Comparison of ENCODE assay signal across 8 cellular contexts in genomic region chr6:160348552-160349441, GRCh38. TPM values are rescaled to one million over a fixed set of nuclear protein-coding genes. Genes with fewer than 3 reads are reported as not detected.
DNase-seq lines count a peak whose midpoint lies in the region; ATAC-seq, FAIRE-seq and TF ChIP-seq lines count a peak whose summit lies in the region.

No MANE protein-coding gene starts in this region.

- 3% methylated on average over 26 of the region's 82 CpGs for WGBS in suprapubic skin

- no peak for TF ChIP-seq EP300 in suprapubic skin (IDR thresholded peaks at IDR 0.05)

- H3K9me3 ChIP-seq in suprapubic skin, result no peaks in the 10 kb centered on the region

- TF ChIP-seq CTCF in cardiac fibroblast (IDR thresholded peaks at IDR 0.05; ENCODE audit: low read depth, low read length) (no peak), suprapubic skin (IDR thresholded peaks at IDR 0.05) (no peak)

- no peak for ATAC-seq in GM21360 (IDR thresholded peaks at IDR 0.05; ENCODE audit: unreplicated experiment)

- peaks cover 16% of the 10 kb centered on the region for H3K27me3 ChIP-seq in suprapubic skin

- no peak for TF ChIP-seq POLR2A in suprapubic skin (IDR thresholded peaks at IDR 0.05)

- H3K4me3 ChIP-seq in cardiac fibroblast (replicated peaks in 1 of 2; ENCODE audit: low read depth in 2 of 2, low read length in 2 of 2) (peak overlapping the region; percentile 64 to 67), suprapubic skin (peak overlapping the region; percentile 77)

- no peak for FAIRE-seq in HTR-8/SVneo (lab: Jason Lieb, UNC)

- no peaks in the 10 kb centered on the region for H3K36me3 ChIP-seq in suprapubic skin

- DNase-seq in NCI-H748 (lab: John Stamatoyannopoulos, UW; ENCODE audit: unreplicated experiment), result peak; percentile 31
- DNase-seq in NCI-H748 treated with DMSO at 0.1 percent for 48 hours (lab: John Stamatoyannopoulos, UW), result no peak
- peak; percentile 36 to 51 for DNase-seq in cardiac fibroblast (ENCODE audit: low read depth in 2 of 2)
- DNase-seq in left kidney (ENCODE audit: low read depth, low spot score), result peak; percentile 74
- no peak for DNase-seq in suprapubic skin (ENCODE audit: low spot score in 2 of 2)
- no peak for DNase-seq in HTR-8/SVneo (ENCODE audit: insufficient read length, low spot score)
- DNase-seq in kidney glomerular epithelial cell (lab: John Stamatoyannopoulos, UW), result no peak

- peak overlapping the region; percentile 26 for H3K27ac ChIP-seq in suprapubic skin

- H3K4me1 ChIP-seq in suprapubic skin, result peaks cover 12% of the 10 kb centered on the region

RNA-seq across cellular contexts. Expression of gene SLC22A3, which starts 0.6 kb away (rescaled TPM):
- 10 to 100 TPM; 13.3 to 15.8 (median 15.7) TPM for total RNA-seq in suprapubic skin

Comparison
In these comparisons a context has a peak if more than half of its experiments do, and no peak if none do; other contexts are left out.
1. DNase-seq: peak in NCI-H748 (single experiment), cardiac fibroblast (2 of 2) and left kidney (single experiment); none in NCI-H748 treated with DMSO at 0.1 percent for 48 hours (single experiment), suprapubic skin (0 of 2), HTR-8/SVneo (single experiment) and kidney glomerular epithelial cell (single experiment).